In genomic region chr6:125104425-125104824, GRCh38 we compare ENCODE assay signal across 9 cellular contexts. TPM values are rescaled to one million over a fixed set of nuclear protein-coding genes. Genes with fewer than 3 reads are reported as not detected.
DNase-seq lines count a peak whose midpoint lies in the region; ATAC-seq lines count a peak whose summit lies in the region.
"Had no signal": no experiment of that assay in that cellular context is flagged by ENCODE, and none has a peak within 500 bp of the region (broad histone marks: within the 10 kb centered on the region; RNA-seq: fewer than 3 reads in every experiment).

No MANE protein-coding gene starts in this region.

- H3K27me3 ChIP-seq in esophagus (ENCODE audit: control insufficient read depth in 1 of 2, insufficient read depth in 2 of 2, low read length in 2 of 2), result no peaks in the 10 kb centered on the region

- 38 to 42% methylated on average over 4 of the region's 4 CpGs for WGBS in esophagus, 2 donors

- no peaks in the 10 kb centered on the region for H3K9me3 ChIP-seq in esophagus (ENCODE audit: control insufficient read depth in 2 of 2, insufficient read depth in 1 of 2, low read depth in 1 of 2, low read length in 1 of 2)

- peaks cover 10 to 11% of the 10 kb centered on the region in 2 donors for H3K27me3 Mint-ChIP-seq in effector memory CD8-positive, alpha-beta T cell

- H3K27ac ChIP-seq in esophagus (ENCODE audit: low read depth in 2 of 2, low read length in 1 of 2), result peak overlapping the region; percentile 14 to 33

- no peaks in the 10 kb centered on the region for H3K4me1 Mint-ChIP-seq in effector memory CD8-positive, alpha-beta T cell (ENCODE audit: low read depth in 2 of 2)

- no peak overlapping the region for H3K27ac Mint-ChIP-seq in effector memory CD8-positive, alpha-beta T cell
- H3K27ac Mint-ChIP-seq: activated naive CD4-positive, alpha-beta T cell treated with anti-CD3 and anti-CD28 coated beads for 36 hours had no signal

- H3K4me3 ChIP-seq in esophagus (ENCODE audit: low read depth in 1 of 2, low read length in 2 of 2), result no peak overlapping the region

- no peaks in the 10 kb centered on the region for H3K36me3 Mint-ChIP-seq in effector memory CD8-positive, alpha-beta T cell (ENCODE audit: insufficient read depth)

- no peak overlapping the region for H3K4me3 Mint-ChIP-seq in effector memory CD8-positive, alpha-beta T cell
- H3K4me3 Mint-ChIP-seq: activated naive CD4-positive, alpha-beta T cell treated with anti-CD3 and anti-CD28 coated beads for 36 hours had no signal

- ATAC-seq in effector memory CD8-positive, alpha-beta T cell (replicated peaks), result no peak
- ATAC-seq in HG02610 (IDR thresholded peaks at IDR 0.05; ENCODE audit: unreplicated experiment), result no peak
- no peak for ATAC-seq in GM21737 (IDR thresholded peaks at IDR 0.05; ENCODE audit: unreplicated experiment)

- H3K36me3 ChIP-seq in esophagus (ENCODE audit: control insufficient read depth in 2 of 2, insufficient read depth in 2 of 2, low read length in 1 of 2), result no peaks in the 10 kb centered on the region

- peak; percentile 70 for DNase-seq in GM04504 (ENCODE audit: low read depth)
- peak; percentile 14 for DNase-seq in SHP77 treated with DMSO at 0.1 percent for 48 hours (lab: John Stamatoyannopoulos, UW)
- peak; percentile 76 for DNase-seq in pons (ENCODE audit: low spot score)
- DNase-seq in effector memory CD8-positive, alpha-beta T cell, result no peak
- no peak for DNase-seq in UCSD-AML1 (lab: John Stamatoyannopoulos, UW; ENCODE audit: unreplicated experiment)
- DNase-seq: activated naive CD4-positive, alpha-beta T cell treated with anti-CD3 and anti-CD28 coated beads for 36 hours had no signal

- H3K9me3 Mint-ChIP-seq in effector memory CD8-positive, alpha-beta T cell, result peaks cover under 1 to 1% of the 10 kb centered on the region in 2 donors

- H3K4me1 ChIP-seq in esophagus (ENCODE audit: control insufficient read depth in 2 of 2, insufficient read depth in 2 of 2, low read length in 1 of 2), result no peaks in the 10 kb centered on the region

RNA-seq across cellular contexts. Expression of gene TPD52L1, which starts 49.1 kb away (rescaled TPM):
- polyA plus RNA-seq in esophagus, result 100 to 1,000 TPM; 154 to 245 TPM

Comparison
In these comparisons a context has a peak if more than half of its experiments do, and no peak if none do; other contexts are left out.
1. DNase-seq: peak in GM04504 (single experiment), SHP77 treated with DMSO at 0.1 percent for 48 hours (single experiment) and pons (single experiment); none in effector memory CD8-positive, alpha-beta T cell (0 of 3) and UCSD-AML1 (single experiment).